8 cellular contexts compared by ENCODE assay signal in the genomic region with DNA sequence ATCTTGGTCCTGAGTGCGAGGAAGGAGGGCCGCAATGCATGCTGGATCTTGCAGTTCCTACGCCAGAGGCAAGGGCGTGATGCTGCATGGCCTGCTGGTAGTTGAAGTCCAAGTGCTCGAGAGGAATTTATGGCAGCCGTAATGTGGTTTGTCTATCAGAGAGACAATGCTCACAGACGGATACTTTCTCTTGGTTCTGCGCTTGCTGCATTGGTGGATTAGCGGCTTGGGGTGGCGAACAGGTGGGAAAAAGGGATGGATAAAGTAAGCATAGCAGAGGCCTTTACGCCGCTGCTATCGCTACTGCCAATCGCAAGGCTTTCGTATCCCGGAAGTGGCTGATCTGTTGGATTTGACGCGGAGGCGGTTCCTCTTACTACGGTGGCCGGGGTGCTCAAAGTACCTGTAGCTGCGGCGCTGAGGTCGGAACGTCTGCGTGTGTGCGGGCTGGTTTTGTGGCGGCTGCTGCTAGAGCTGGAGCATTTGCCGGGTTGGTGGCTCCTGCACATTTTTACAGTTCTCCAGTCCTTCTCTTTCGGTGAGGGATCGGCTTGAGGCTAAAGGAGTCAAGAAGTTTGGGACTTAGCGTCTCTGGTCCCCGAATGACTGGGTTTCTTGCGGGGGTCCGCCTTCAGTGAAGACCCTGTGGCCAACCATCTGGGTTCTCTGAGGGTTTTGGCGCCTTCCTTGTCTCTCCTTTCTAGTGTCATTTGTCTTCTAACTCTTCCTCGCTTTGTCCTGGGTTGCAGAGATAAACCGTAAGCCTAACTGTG. TPM values are rescaled to one million over a fixed set of nuclear protein-coding genes. Genes with fewer than 3 reads are reported as not detected.
DNase-seq lines count a peak whose midpoint lies in the region; ATAC-seq and TF ChIP-seq lines count a peak whose summit lies in the region.

A gene with protein sequence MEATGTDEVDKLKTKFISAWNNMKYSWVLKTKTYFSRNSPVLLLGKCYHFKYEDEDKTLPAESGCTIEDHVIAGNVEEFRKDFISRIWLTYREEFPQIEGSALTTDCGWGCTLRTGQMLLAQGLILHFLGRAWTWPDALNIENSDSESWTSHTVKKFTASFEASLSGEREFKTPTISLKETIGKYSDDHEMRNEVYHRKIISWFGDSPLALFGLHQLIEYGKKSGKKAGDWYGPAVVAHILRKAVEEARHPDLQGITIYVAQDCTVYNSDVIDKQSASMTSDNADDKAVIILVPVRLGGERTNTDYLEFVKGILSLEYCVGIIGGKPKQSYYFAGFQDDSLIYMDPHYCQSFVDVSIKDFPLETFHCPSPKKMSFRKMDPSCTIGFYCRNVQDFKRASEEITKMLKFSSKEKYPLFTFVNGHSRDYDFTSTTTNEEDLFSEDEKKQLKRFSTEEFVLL (plus strand): TSS at position 397 of the 773 bp plus-strand sequence. CDS start 19,655 bp downstream, outside the sequence.

- no peaks in the 10 kb centered on the region for H3K4me1 ChIP-seq in IMR-90 (ENCODE audit: control insufficient read depth, insufficient read depth, low read length)
- H3K4me1 ChIP-seq in OCI-LY7 (ENCODE audit: insufficient read depth, low read length, poor library complexity, severe bottlenecking) = peaks cover 12% of the 10 kb centered on the region

- in situ Hi-C loops in IMR-90 (cut with MboI; ENCODE audit: low sequenced_read_pairs) = no loop called here

- no peaks in the 10 kb centered on the region for H3K9me1 ChIP-seq in IMR-90 (ENCODE audit: insufficient read depth, low read length)

- peak; percentile 95 for ATAC-seq in GM21529 (IDR thresholded peaks at IDR 0.05; ENCODE audit: unreplicated experiment)
- ATAC-seq in IMR-90 (ENCODE audit: low read depth) = peak; percentile 95

- peak within 1 kb of the TSS; percentile 85; the same call in 1 of the 3 replicates for H2BK15ac ChIP-seq in IMR-90 (ENCODE audit: low read depth, low read length)

- H2AK9ac ChIP-seq in IMR-90 (replicated peaks; ENCODE audit: low read depth, low read length, poor library complexity) = peak within 1 kb of the TSS; percentile 88

- peak within 1 kb of the TSS; percentile 99 for H2AFZ ChIP-seq in IMR-90 (replicated peaks; ENCODE audit: low read length, poor library complexity)
- H2AFZ ChIP-seq in OCI-LY7 (ENCODE audit: low read length) = peak within 1 kb of the TSS; percentile 92

- POLR2A ChIA-PET in IMR-90 (lab: Charles Lee; ENCODE audit: unreplicated experiment) = no interaction called here
- POLR2A ChIA-PET in OCI-LY7 (lab: Charles Lee) = interaction anchor here (0.6 kb wide), 2 partner anchors 36 to 38 kb away, joined by 3 read pairs; no protein-coding TSS in a partner anchor

- DNase-seq in DMS114 treated with DMSO at 0.1 percent for 48 hours (lab: John Stamatoyannopoulos, UW; ENCODE audit: unreplicated experiment) (peak; percentile 98), IMR-90 (peak; percentile 97), OCI-LY7 (ENCODE audit: low spot score) (peak; percentile 97), activated T-cell treated with anti-CD3 and anti-CD28 coated beads for 24 hours (ENCODE audit: low read depth) (peak; percentile 90), erythroblast (lab: John Stamatoyannopoulos, UW) (peak; percentile 96 to 98), mucosa of gallbladder (ENCODE audit: low spot score) (peak; percentile 97)
- DNase-seq in stimulated activated CD8-positive, alpha-beta memory T cell treated with anti-CD3 and anti-CD28 coated beads, Interleukin-4, amount 100 ng/mL, for 4 hours (ENCODE audit: low read depth in 2 of 2, low spot score in 1 of 2) = peak; percentile 82 to 85

- intact Hi-C loops in IMR-90 (cut with micrococcal nuclease) = no loop called here
- intact Hi-C loops in OCI-LY7 (cut with micrococcal nuclease; ENCODE audit: unreplicated experiment) = loop anchor here (2.0 kb wide), 1 partner anchor 17 kb away; no protein-coding TSS in a partner anchor

- H3K9me3 ChIP-seq in IMR-90 (ENCODE audit: control insufficient read depth, insufficient read depth, low read length) = no peaks in the 10 kb centered on the region
- H3K9me3 ChIP-seq in OCI-LY7 (ENCODE audit: low read length) = no peaks in the 10 kb centered on the region

- WGBS in IMR-90 (ENCODE audit: extremely low coverage in 2 of 2, insufficient read length in 1 of 2), 2 experiments = 1% methylated on average over 20 of the region's 38 CpGs; no CpG with 5 or more reads in 1 of the 2 experiments

- H4K91ac ChIP-seq in IMR-90 (ENCODE audit: insufficient read depth, low read depth, low read length) = peak within 1 kb of the TSS; percentile 99

- H3K14ac ChIP-seq in IMR-90 (replicated peaks; ENCODE audit: low read depth, low read length) = peak within 1 kb of the TSS; percentile 99

- peak within 1 kb of the TSS; percentile 99 for H3K56ac ChIP-seq in IMR-90 (ENCODE audit: extremely low read depth, insufficient read depth, low read length)

- peaks cover 10 to 17% of the 10 kb centered on the region in 2 experiments for H3K79me1 ChIP-seq in IMR-90 (ENCODE audit: low read depth in 1 of 2, low read length in 2 of 2)

- H2BK20ac ChIP-seq in IMR-90 (ENCODE audit: low read depth, low read length) = peak within 1 kb of the TSS; percentile 94; the same call in 1 of the 2 replicates

- peak within 1 kb of the TSS; percentile 65 to 100 for H4K8ac ChIP-seq in IMR-90 (ENCODE audit: low read depth in 2 of 2, low read length in 2 of 2)

- dilution Hi-C loops in IMR-90 (cut with HindIII; ENCODE audit: low sequenced_read_pairs, unreplicated experiment) = no loop called here

- peak within 1 kb of the TSS; percentile 89 for H2BK5ac ChIP-seq in IMR-90 (ENCODE audit: low read depth, low read length, poor library complexity, severe bottlenecking)

- TF ChIP-seq CTCF in IMR-90 (conservative IDR thresholded peaks at IDR 0.05; ENCODE audit: low read depth, low read length) (no peak), OCI-LY7 (conservative IDR thresholded peaks at IDR 0.05; ENCODE audit: low read length) (no peak)

- TF ChIP-seq POLR2A in IMR-90 (IDR thresholded peaks at IDR 0.05; ENCODE audit: low read depth, low read length) (no peak), erythroblast (IDR thresholded peaks at IDR 0.05; ENCODE audit: low read length) (peak; percentile 88)

- CTCF ChIA-PET in IMR-90 (lab: Yijun Ruan, JAX) (no interaction called here), OCI-LY7 (lab: Charles Lee; ENCODE audit: unreplicated experiment) (no interaction called here)

- no peaks in the 10 kb centered on the region for H3K27me3 ChIP-seq in IMR-90 (ENCODE audit: control insufficient read depth, insufficient read depth, low read length)

- BruUV-seq in IMR-90 (replicated peaks; lab: Mats Ljungman, UMichigan) (no TSS peak), OCI-LY7 (replicated peaks; lab: Mats Ljungman, UMichigan) (no TSS peak)

- H2BK120ac ChIP-seq in IMR-90 (ENCODE audit: low read depth, low read length) = peak within 1 kb of the TSS; percentile 98

- no peaks in the 10 kb centered on the region for H3K9me2 ChIP-seq in OCI-LY7 (ENCODE audit: insufficient read depth, low read length)

- peak within 1 kb of the TSS; percentile 90 for H3K9ac ChIP-seq in IMR-90 (ENCODE audit: low read depth, low read length)

- peak within 1 kb of the TSS; percentile 98 for H3K23ac ChIP-seq in IMR-90 (ENCODE audit: low read depth, low read length)

- H3K36me3 ChIP-seq in IMR-90 (ENCODE audit: control insufficient read depth, insufficient read depth, low read length) = no peaks in the 10 kb centered on the region
- H3K36me3 ChIP-seq in OCI-LY7 (ENCODE audit: insufficient read depth, low read length) = no peaks in the 10 kb centered on the region

- H3K4me3 ChIP-seq in IMR-90 (ENCODE audit: insufficient read depth, low read depth, low read length) (peak within 1 kb of the TSS; percentile 61), OCI-LY7 (ENCODE audit: low read depth, low read length, poor library complexity, severe bottlenecking) (peak within 1 kb of the TSS; percentile 89)

- H3K4me2 ChIP-seq in IMR-90 (ENCODE audit: low read depth, low read length) (peak within 1 kb of the TSS; percentile 94), OCI-LY7 (ENCODE audit: low read length) (peak within 1 kb of the TSS; percentile 89)

- peak within 1 kb of the TSS; percentile 84 for H3K27ac ChIP-seq in IMR-90 (ENCODE audit: insufficient read depth, low read length)
- H3K27ac ChIP-seq in OCI-LY7 (ENCODE audit: low read depth, low read length, poor library complexity, severe bottlenecking) = peak within 1 kb of the TSS; percentile 68

- H4K20me1 ChIP-seq in IMR-90 (ENCODE audit: insufficient read depth, low read length) (no peaks in the 10 kb centered on the region), OCI-LY7 (ENCODE audit: insufficient read depth, low read length) (0 out of 2 replicates have a peak, but pooled peaks cover 3% of the 10 kb centered on the region)

- peaks cover 38% of the 10 kb centered on the region for H3K79me2 ChIP-seq in OCI-LY7 (ENCODE audit: insufficient read depth, low read depth, low read length)

- H2AK5ac ChIP-seq in IMR-90 (ENCODE audit: low read depth, low read length) = no peak within 1 kb of the TSS

- H4K5ac ChIP-seq in IMR-90 (ENCODE audit: low read depth, low read length) = peak within 1 kb of the TSS; percentile 94

- no peak for TF ChIP-seq RAD21 in IMR-90 (IDR thresholded peaks at IDR 0.05; ENCODE audit: low read length)

- H3K4ac ChIP-seq in IMR-90 (ENCODE audit: low read depth, low read length) = peak within 1 kb of the TSS; percentile 99

- H3K18ac ChIP-seq in IMR-90 (ENCODE audit: low read depth, low read length) = peak within 1 kb of the TSS; percentile 96

TF ChIP-seq in IMR-90, 13 proteins besides CTCF, POLR2A, EP300 and RAD21:
- TF ChIP-seq, protein P1, sequence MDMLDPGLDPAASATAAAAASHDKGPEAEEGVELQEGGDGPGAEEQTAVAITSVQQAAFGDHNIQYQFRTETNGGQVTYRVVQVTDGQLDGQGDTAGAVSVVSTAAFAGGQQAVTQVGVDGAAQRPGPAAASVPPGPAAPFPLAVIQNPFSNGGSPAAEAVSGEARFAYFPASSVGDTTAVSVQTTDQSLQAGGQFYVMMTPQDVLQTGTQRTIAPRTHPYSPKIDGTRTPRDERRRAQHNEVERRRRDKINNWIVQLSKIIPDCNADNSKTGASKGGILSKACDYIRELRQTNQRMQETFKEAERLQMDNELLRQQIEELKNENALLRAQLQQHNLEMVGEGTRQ (IDR thresholded peaks at IDR 0.05; ENCODE audit: low read depth, low read length) = peak; percentile 33; the same call in 1 of the 2 replicates
- TF ChIP-seq BHLHE40 (IDR thresholded peaks at IDR 0.05; ENCODE audit: low read depth, low read length) (no peak), RCOR1 (IDR thresholded peaks at IDR 0.05; ENCODE audit: insufficient replicate concordance, low read length) (no peak), MXI1 (IDR thresholded peaks at IDR 0.05; ENCODE audit: borderline replicate concordance, low read depth, low read length) (no peak; the same call in 1 of the 2 replicates)
TF ChIP-seq in IMR-90: peak in this region for 1.

RNA-seq across cellular contexts. Expression of the gene that starts here (rescaled TPM):
- total RNA-seq in IMR-90 (2012; rRNA removed) (7.2 and 9.7 TPM in 2 replicates), OCI-LY7 (2022) (15.2 and 18.4 TPM in 2 replicates), mucosa of gallbladder (12.9 TPM)
- 3.8 and 4.7 TPM in 2 replicates for polyA plus RNA-seq in IMR-90 (2012; rRNA removed)
- 0.14 and 1.1 TPM in 2 replicates for polyA plus RNA-seq in IMR-90 (2012; cell fraction: cytosol; rRNA removed)
- polyA plus RNA-seq in IMR-90 (2012; cell fraction: nucleus; rRNA removed; ENCODE audit: low replicate concordance) = 0.04 and 1.7 TPM in 2 replicates
- total RNA-seq in OCI-LY7 (2014; rRNA removed; shearing (Covaris generic)) = 7.3 and 16.0 TPM in 2 replicates

Comparison
In these comparisons a context has a peak if more than half of its experiments do, and no peak if none do; other contexts are left out.
1. Peak in every context shown above with its lines: DNase-seq, ATAC-seq, H3K4me3 ChIP-seq and H3K27ac ChIP-seq.